ENCODE assay signal across 27 cellular contexts in the genomic region with DNA sequence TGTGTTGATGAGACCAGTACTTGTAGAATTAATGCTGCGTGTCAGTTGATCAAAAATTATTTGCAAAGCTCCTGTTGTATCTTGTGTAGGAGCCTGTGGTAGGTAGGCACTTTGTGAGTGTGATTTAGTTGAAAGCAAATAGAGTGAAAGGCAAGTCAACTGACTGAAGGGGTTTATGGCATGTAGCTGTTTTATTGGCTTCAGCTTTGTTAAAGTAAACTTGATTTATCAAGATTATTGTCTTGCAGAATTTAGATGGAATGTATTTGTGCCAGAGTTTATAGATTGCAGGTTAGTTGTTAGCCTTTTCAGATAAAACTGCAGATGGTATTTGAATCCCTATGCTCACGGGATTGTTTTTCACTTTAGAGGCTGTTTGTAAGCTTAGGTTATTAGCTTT.
"Had no signal": no experiment of that assay in that cellular context is flagged by ENCODE, and none has a peak within 500 bp of the region (broad histone marks: within the 10 kb centered on the region; RNA-seq: fewer than 3 reads in every experiment).

No MANE protein-coding gene starts in this region.

- H3K27me3 ChIP-seq: esophagus squamous epithelium, neural progenitor cell, right lobe of liver, uterus had no signal

- H3K27ac ChIP-seq: epithelial cell of prostate, esophagus squamous epithelium, neural progenitor cell, right lobe of liver, skin epidermis, uterus had no signal

- H3K4me1 Mint-ChIP-seq: activated CD4-positive, alpha-beta memory T cell treated with anti-CD3 and anti-CD28 coated beads, Interleukin-2, amount 10 ng/mL, durations not matched to agents 7 days and 5 days; activated CD4-positive, alpha-beta T cell treated with anti-CD3 and anti-CD28 coated beads, Interleukin-2, amount 10 ng/mL, durations not matched to agents 7 days and 5 days; activated naive CD4-positive, alpha-beta T cell treated with anti-CD3 and anti-CD28 coated beads, Interleukin-2, amount 50 U/mL, for 24 hours; activated naive CD8-positive, alpha-beta T cell treated with anti-CD3 and anti-CD28 coated beads, Interleukin-2, amount 50 U/mL, for 24 hours; central memory CD8-positive, alpha-beta T cell; naive thymus-derived CD4-positive, alpha-beta T cell; stimulated activated effector memory CD8-positive, alpha-beta T cell treated with anti-CD3 and anti-CD28 coated beads, Interleukin-12 subunit alpha, Interleukin-12 subunit beta, amount 100 ng/mL, for 72 hours; T-helper 17 cell had no signal

- H3K9me3 ChIP-seq: esophagus squamous epithelium, right lobe of liver, uterus had no signal

- H3K4me2 ChIP-seq: neural progenitor cell had no signal

- H3K27me3 Mint-ChIP-seq: activated naive CD4-positive, alpha-beta T cell treated with anti-CD3 and anti-CD28 coated beads, Interleukin-2, amount 50 U/mL, for 24 hours; T-helper 17 cell; type B pancreatic cell had no signal

- H3K27ac Mint-ChIP-seq: activated CD4-positive, alpha-beta memory T cell treated with anti-CD3 and anti-CD28 coated beads, Interleukin-2, amount 10 ng/mL, durations not matched to agents 7 days and 5 days; activated CD4-positive, alpha-beta T cell treated with anti-CD3 and anti-CD28 coated beads, Interleukin-2, amount 10 ng/mL, durations not matched to agents 7 days and 5 days; activated naive CD4-positive, alpha-beta T cell treated with anti-CD3 and anti-CD28 coated beads, Interleukin-2, amount 50 U/mL, for 24 hours; activated naive CD8-positive, alpha-beta T cell treated with anti-CD3 and anti-CD28 coated beads, Interleukin-2, amount 50 U/mL, for 24 hours; activated T-helper 2 cell treated with anti-CD3 and anti-CD28 coated beads, Interferon-gamma antibody, Interleukin-2, Interleukin-4, amounts not matched to agents 10 μg/mL and 5 μg/mL and 100 μg/mL, durations not matched to agents 14 hours and 24 hours and 36 hours; mesothelial cell of epicardium; naive thymus-derived CD4-positive, alpha-beta T cell; neural progenitor cell; stimulated activated effector memory CD8-positive, alpha-beta T cell treated with anti-CD3 and anti-CD28 coated beads, Interleukin-12 subunit alpha, Interleukin-12 subunit beta, amount 100 ng/mL, for 72 hours; stimulated activated naive CD8-positive, alpha-beta T cell treated with anti-CD3 and anti-CD28 coated beads, Interleukin-15, Interleukin-2, amounts not matched to agents 100 ng/mL and 50 ng/mL, for 24 hours; T-helper 17 cell; type B pancreatic cell had no signal

- H3K4me3 Mint-ChIP-seq: activated CD4-positive, alpha-beta memory T cell treated with anti-CD3 and anti-CD28 coated beads, Interleukin-2, amount 10 ng/mL, durations not matched to agents 7 days and 5 days; activated CD4-positive, alpha-beta T cell treated with anti-CD3 and anti-CD28 coated beads, Interleukin-2, amount 10 ng/mL, durations not matched to agents 7 days and 5 days; activated naive CD4-positive, alpha-beta T cell treated with anti-CD3 and anti-CD28 coated beads, Interleukin-2, amount 50 U/mL, for 24 hours; activated naive CD8-positive, alpha-beta T cell treated with anti-CD3 and anti-CD28 coated beads, Interleukin-2, amount 50 U/mL, for 24 hours; central memory CD8-positive, alpha-beta T cell; mesothelial cell of epicardium; naive thymus-derived CD4-positive, alpha-beta T cell; neural progenitor cell; stimulated activated effector memory CD8-positive, alpha-beta T cell treated with anti-CD3 and anti-CD28 coated beads, Interleukin-12 subunit alpha, Interleukin-12 subunit beta, amount 100 ng/mL, for 72 hours; stimulated activated naive CD8-positive, alpha-beta T cell treated with anti-CD3 and anti-CD28 coated beads, Interleukin-15, Interleukin-2, amounts not matched to agents 100 ng/mL and 50 ng/mL, for 24 hours; T-helper 17 cell; type B pancreatic cell had no signal

- H3K4me1 ChIP-seq: neural progenitor cell, right lobe of liver, uterus had no signal

- ATAC-seq: activated naive CD8-positive, alpha-beta T cell treated with anti-CD3 and anti-CD28 coated beads, Interleukin-2, amount 50 U/mL, for 24 hours; naive thymus-derived CD4-positive, alpha-beta T cell; right lobe of liver; T-helper 17 cell had no signal

- H3K36me3 Mint-ChIP-seq: activated naive CD4-positive, alpha-beta T cell treated with anti-CD3 and anti-CD28 coated beads, Interleukin-2, amount 50 U/mL, for 24 hours; naive thymus-derived CD4-positive, alpha-beta T cell; stimulated activated effector memory CD8-positive, alpha-beta T cell treated with anti-CD3 and anti-CD28 coated beads, Interleukin-12 subunit alpha, Interleukin-12 subunit beta, amount 100 ng/mL, for 72 hours had no signal

- H2AFZ ChIP-seq: neural progenitor cell had no signal

- DNase-seq: activated CD4-positive, alpha-beta memory T cell treated with anti-CD3 and anti-CD28 coated beads, Interleukin-2, amount 10 ng/mL, durations not matched to agents 7 days and 5 days; activated CD4-positive, alpha-beta T cell treated with anti-CD3 and anti-CD28 coated beads for 1 hour; activated CD4-positive, alpha-beta T cell treated with anti-CD3 and anti-CD28 coated beads, Interleukin-2, amount 10 ng/mL, durations not matched to agents 7 days and 5 days; activated naive CD8-positive, alpha-beta T cell treated with anti-CD3 and anti-CD28 coated beads, Interleukin-2, amount 50 U/mL, for 24 hours; activated T-cell treated with anti-CD3 and anti-CD28 coated beads, Interleukin-2, amount 50 U/mL, for 48 hours; dermis blood vessel endothelial cell; effector CD4-positive, alpha-beta T cell; esophagus squamous epithelium; kidney; naive thymus-derived CD4-positive, alpha-beta T cell; occipital lobe; posterior cingulate gyrus; right lobe of liver; stimulated activated CD4-positive, alpha-beta T cell treated with anti-CD3 and anti-CD28 coated beads, Interleukin-4, amount 100 ng/mL, for 24 hours; T-helper 17 cell; T1000; uterus had no signal

- H3K9me3 Mint-ChIP-seq: activated CD4-positive, alpha-beta T cell treated with anti-CD3 and anti-CD28 coated beads, Interleukin-2, amount 10 ng/mL, durations not matched to agents 7 days and 5 days; activated naive CD4-positive, alpha-beta T cell treated with anti-CD3 and anti-CD28 coated beads, Interleukin-2, amount 50 U/mL, for 24 hours; activated naive CD8-positive, alpha-beta T cell treated with anti-CD3 and anti-CD28 coated beads, Interleukin-2, amount 50 U/mL, for 24 hours; activated T-helper 2 cell treated with anti-CD3 and anti-CD28 coated beads, Interferon-gamma antibody, Interleukin-2, Interleukin-4, amounts not matched to agents 10 μg/mL and 5 μg/mL and 100 μg/mL, durations not matched to agents 14 hours and 24 hours and 36 hours; central memory CD8-positive, alpha-beta T cell; stimulated activated effector memory CD8-positive, alpha-beta T cell treated with anti-CD3 and anti-CD28 coated beads, Interleukin-12 subunit alpha, Interleukin-12 subunit beta, amount 100 ng/mL, for 72 hours; stimulated activated naive CD8-positive, alpha-beta T cell treated with anti-CD3 and anti-CD28 coated beads, Interleukin-15, Interleukin-2, amounts not matched to agents 100 ng/mL and 50 ng/mL, for 24 hours; type B pancreatic cell had no signal

- H3K4me3 ChIP-seq: esophagus squamous epithelium, neural progenitor cell, right lobe of liver, skin epidermis, uterus had no signal

- H3K36me3 ChIP-seq: esophagus squamous epithelium, neural progenitor cell, right lobe of liver, uterus had no signal
